ENCODE assay signal across 9 cellular contexts in the genomic region with DNA sequence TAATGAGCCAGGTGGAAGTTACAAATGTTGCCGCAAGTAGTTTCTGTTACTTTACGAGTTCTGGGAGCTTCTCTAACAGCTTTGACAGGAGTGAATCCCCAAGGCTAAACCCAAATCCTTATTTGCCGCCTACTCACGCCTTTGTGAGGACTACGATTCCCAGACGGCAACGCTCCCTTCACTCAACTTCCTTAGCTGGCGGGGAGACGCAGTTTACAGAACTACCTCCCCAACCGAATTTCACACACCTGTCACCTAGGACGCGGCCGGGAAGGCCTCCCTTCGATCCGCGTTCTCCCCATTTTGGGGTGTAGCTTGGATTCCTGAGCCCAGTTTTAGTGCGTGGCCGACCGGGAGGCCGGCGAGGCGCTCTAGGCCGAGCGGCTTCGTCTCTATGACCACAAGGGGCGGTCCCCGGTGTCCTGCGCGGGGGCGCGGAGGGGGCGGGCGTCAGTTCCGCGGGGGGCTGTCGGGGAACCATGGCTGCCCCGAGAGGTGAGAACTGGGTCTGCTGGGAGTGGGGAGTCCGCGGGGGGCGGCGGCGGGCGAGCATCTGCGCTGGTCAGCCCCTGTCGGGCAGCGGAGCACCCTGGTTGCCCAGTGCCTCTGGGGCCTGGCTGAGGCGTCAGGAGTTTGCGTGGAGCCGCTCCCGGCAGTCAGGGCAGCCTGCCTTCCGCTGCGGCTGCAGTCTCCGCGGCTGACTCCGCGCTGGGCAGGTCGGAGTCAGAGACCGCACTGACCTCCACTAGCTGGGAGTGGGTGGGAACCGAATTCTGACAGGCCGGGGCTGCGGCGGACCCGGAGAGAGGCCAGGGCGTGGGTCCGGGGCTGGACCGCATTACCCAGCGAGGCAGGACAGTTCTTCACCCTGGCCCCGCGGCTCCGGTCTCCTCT. TPM values are rescaled to one million over a fixed set of nuclear protein-coding genes. Genes with fewer than 3 reads are reported as not detected.
DNase-seq lines count a peak whose midpoint lies in the region; ATAC-seq, FAIRE-seq and TF ChIP-seq lines count a peak whose summit lies in the region.
"Had no signal": no experiment of that assay in that cellular context is flagged by ENCODE, and none has a peak within 500 bp of the region (broad histone marks: within the 10 kb centered on the region; RNA-seq: fewer than 3 reads in every experiment).

A gene with protein sequence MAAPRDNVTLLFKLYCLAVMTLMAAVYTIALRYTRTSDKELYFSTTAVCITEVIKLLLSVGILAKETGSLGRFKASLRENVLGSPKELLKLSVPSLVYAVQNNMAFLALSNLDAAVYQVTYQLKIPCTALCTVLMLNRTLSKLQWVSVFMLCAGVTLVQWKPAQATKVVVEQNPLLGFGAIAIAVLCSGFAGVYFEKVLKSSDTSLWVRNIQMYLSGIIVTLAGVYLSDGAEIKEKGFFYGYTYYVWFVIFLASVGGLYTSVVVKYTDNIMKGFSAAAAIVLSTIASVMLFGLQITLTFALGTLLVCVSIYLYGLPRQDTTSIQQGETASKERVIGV (plus strand): TSS at position 450 of the 894 bp plus-strand sequence. CDS start 30 bp downstream, at position 480.

- H3K9me3 ChIP-seq in kidney (ENCODE audit: control insufficient read depth in 1 of 2, low read length in 2 of 2), result no peaks in the 10 kb centered on the region

- ATAC-seq in GM19043 (IDR thresholded peaks at IDR 0.05; ENCODE audit: low read depth, unreplicated experiment) (peak; percentile 93), HG03354 (IDR thresholded peaks at IDR 0.05; ENCODE audit: poor library complexity, severe bottlenecking, unreplicated experiment) (peak; percentile 96)

- peaks cover 5% of the 10 kb centered on the region in 2 donors for H3K4me1 ChIP-seq in kidney (ENCODE audit: control insufficient read depth in 1 of 2, insufficient read depth in 1 of 2, low read depth in 1 of 2, low read length in 2 of 2)

- no peak for TF ChIP-seq CTCF in kidney (IDR thresholded peaks at IDR 0.05; ENCODE audit: borderline replicate concordance, extremely low read depth, insufficient read depth)

- FAIRE-seq in kidney (lab: Jason Lieb, UNC), result no peak
- FAIRE-seq: colon had no signal

- DNase-seq in AML-193 (lab: John Stamatoyannopoulos, UW) (peak; percentile 82 to 91), NCI-H446 (lab: John Stamatoyannopoulos, UW) (peak; percentile 69 to 74), cerebellum (ENCODE audit: low spot score) (peak; percentile 89), kidney (peak; percentile 94)
- peak; percentile 82 for DNase-seq in activated CD4-positive, CD25-positive, alpha-beta regulatory T cell treated with anti-CD3 and anti-CD28 coated beads, Interleukin-2, amount 50 U/mL, for 72 hours
- peak; percentile 74 to 80 for DNase-seq in stimulated activated CD4-positive, alpha-beta T cell treated with anti-CD3 and anti-CD28 coated beads, Interleukin-15, amount 100 ng/mL, for 1 hour (ENCODE audit: low read depth in 1 of 2, low spot score in 1 of 2)

- H3K4me3 ChIP-seq in kidney (ENCODE audit: low read length in 2 of 2), result peak within 1 kb of the TSS; percentile 96 to 98

- H3K36me3 ChIP-seq in kidney (ENCODE audit: control insufficient read depth in 1 of 2, insufficient read depth in 2 of 2, low read length in 2 of 2), result no peaks in the 10 kb centered on the region

- peak within 1 kb of the TSS; percentile 93 to 98 for H3K9ac ChIP-seq in kidney (ENCODE audit: low read length in 2 of 2)

- peak within 1 kb of the TSS; percentile 98 for H3K27ac ChIP-seq in kidney (ENCODE audit: low read depth in 2 of 2, low read length in 2 of 2)

- intact Hi-C loops in kidney (cut with DNase I), result no loop called here

RNA-seq across cellular contexts. Expression of the gene that starts here (rescaled TPM):
- total RNA-seq in cerebellum, result 17.0 TPM
- total RNA-seq in kidney, result 20.4 TPM
- polyA plus RNA-seq in kidney (ENCODE audit: insufficient read depth, low read depth, low replicate concordance), result 18.1 TPM

Comparison
In these comparisons a context has a peak if more than half of its experiments do, and no peak if none do; other contexts are left out.
1. Peak in every context shown above with its lines: DNase-seq, ATAC-seq, H3K4me3 ChIP-seq and H3K27ac ChIP-seq.